In genomic region chr4:92090887-92091286, GRCh38 we compare ENCODE assay signal across 2 cellular contexts.
TF ChIP-seq lines count a peak whose summit lies in the region.

No MANE protein-coding gene starts in this region.

TF ChIP-seq in A549, 52 proteins besides CTCF, POLR2A, EP300 and RAD21 (continued from another document):
- TF ChIP-seq HMGXB4 (CRISPR knock-in tag; IDR thresholded peaks at IDR 0.05; ENCODE audit: borderline replicate concordance), result no peak
- TF ChIP-seq ATOH8 (CRISPR knock-in tag; IDR thresholded peaks at IDR 0.05; ENCODE audit: low read depth), result no peak

TF ChIP-seq in H1, 55 proteins besides CTCF, POLR2A, EP300 and RAD21 (continued from another document):
- no peak for TF ChIP-seq TBP (IDR thresholded peaks at IDR 0.05; ENCODE audit: low read depth, low read length)
- no peak for TF ChIP-seq SP1 (IDR thresholded peaks at IDR 0.05; ENCODE audit: low read depth, low read length)
- TF ChIP-seq RXRA (IDR thresholded peaks at IDR 0.05; ENCODE audit: insufficient read depth, low read depth, low read length), result no peak
- TF ChIP-seq MAX (IDR thresholded peaks at IDR 0.05), result no peak
- no peak for TF ChIP-seq SUZ12 (IDR thresholded peaks at IDR 0.05; ENCODE audit: low read length)
- TF ChIP-seq ATF2 (IDR thresholded peaks at IDR 0.05; ENCODE audit: low read length), result no peak
